Comparison of ENCODE assay signal across 1 cellular context in genomic region chr11:46421257-46421880, GRCh38.
TF ChIP-seq lines count a peak whose summit lies in the region.

No MANE protein-coding gene starts in this region.

TF ChIP-seq in GM23338, 12 proteins besides CTCF, POLR2A, EP300 and RAD21 (continued from another document):
- TF ChIP-seq ZNF331 (CRISPR knock-in tag; IDR thresholded peaks at IDR 0.05; ENCODE audit: low read depth) (no peak), NANOG (IDR thresholded peaks at IDR 0.05; ENCODE audit: borderline replicate concordance) (no peak), REST (IDR thresholded peaks at IDR 0.05; ENCODE audit: unreplicated experiment) (no peak), CREB1 (CRISPR knock-in tag; IDR thresholded peaks at IDR 0.05; ENCODE audit: low read depth) (no peak)
- TF ChIP-seq, protein P1, sequence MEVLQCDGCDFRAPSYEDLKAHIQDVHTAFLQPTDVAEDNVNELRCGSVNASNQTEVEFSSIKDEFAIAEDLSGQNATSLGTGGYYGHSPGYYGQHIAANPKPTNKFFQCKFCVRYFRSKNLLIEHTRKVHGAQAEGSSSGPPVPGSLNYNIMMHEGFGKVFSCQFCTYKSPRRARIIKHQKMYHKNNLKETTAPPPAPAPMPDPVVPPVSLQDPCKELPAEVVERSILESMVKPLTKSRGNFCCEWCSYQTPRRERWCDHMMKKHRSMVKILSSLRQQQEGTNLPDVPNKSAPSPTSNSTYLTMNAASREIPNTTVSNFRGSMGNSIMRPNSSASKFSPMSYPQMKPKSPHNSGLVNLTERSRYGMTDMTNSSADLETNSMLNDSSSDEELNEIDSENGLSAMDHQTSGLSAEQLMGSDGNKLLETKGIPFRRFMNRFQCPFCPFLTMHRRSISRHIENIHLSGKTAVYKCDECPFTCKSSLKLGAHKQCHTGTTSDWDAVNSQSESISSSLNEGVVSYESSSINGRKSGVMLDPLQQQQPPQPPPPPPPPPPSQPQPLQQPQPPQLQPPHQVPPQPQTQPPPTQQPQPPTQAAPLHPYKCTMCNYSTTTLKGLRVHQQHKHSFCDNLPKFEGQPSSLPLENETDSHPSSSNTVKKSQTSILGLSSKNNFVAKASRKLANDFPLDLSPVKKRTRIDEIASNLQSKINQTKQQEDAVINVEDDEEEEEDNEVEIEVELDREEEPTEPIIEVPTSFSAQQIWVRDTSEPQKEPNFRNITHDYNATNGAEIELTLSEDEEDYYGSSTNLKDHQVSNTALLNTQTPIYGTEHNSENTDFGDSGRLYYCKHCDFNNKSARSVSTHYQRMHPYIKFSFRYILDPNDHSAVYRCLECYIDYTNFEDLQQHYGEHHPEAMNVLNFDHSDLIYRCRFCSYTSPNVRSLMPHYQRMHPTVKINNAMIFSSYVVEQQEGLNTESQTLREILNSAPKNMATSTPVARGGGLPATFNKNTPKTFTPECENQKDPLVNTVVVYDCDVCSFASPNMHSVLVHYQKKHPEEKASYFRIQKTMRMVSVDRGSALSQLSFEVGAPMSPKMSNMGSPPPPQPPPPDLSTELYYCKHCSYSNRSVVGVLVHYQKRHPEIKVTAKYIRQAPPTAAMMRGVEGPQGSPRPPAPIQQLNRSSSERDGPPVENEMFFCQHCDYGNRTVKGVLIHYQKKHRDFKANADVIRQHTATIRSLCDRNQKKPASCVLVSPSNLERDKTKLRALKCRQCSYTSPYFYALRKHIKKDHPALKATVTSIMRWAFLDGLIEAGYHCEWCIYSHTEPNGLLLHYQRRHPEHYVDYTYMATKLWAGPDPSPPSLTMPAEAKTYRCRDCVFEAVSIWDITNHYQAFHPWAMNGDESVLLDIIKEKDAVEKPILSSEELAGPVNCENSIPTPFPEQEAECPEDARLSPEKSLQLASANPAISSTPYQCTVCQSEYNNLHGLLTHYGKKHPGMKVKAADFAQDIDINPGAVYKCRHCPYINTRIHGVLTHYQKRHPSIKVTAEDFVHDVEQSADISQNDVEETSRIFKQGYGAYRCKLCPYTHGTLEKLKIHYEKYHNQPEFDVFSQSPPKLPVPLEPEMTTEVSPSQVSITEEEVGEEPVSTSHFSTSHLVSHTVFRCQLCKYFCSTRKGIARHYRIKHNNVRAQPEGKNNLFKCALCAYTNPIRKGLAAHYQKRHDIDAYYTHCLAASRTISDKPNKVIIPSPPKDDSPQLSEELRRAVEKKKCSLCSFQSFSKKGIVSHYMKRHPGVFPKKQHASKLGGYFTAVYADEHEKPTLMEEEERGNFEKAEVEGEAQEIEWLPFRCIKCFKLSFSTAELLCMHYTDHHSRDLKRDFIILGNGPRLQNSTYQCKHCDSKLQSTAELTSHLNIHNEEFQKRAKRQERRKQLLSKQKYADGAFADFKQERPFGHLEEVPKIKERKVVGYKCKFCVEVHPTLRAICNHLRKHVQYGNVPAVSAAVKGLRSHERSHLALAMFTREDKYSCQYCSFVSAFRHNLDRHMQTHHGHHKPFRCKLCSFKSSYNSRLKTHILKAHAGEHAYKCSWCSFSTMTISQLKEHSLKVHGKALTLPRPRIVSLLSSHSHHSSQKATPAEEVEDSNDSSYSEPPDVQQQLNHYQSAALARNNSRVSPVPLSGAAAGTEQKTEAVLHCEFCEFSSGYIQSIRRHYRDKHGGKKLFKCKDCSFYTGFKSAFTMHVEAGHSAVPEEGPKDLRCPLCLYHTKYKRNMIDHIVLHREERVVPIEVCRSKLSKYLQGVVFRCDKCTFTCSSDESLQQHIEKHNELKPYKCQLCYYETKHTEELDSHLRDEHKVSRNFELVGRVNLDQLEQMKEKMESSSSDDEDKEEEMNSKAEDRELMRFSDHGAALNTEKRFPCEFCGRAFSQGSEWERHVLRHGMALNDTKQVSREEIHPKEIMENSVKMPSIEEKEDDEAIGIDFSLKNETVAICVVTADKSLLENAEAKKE (CRISPR knock-in tag; IDR thresholded peaks at IDR 0.05) = no peak
